ENCODE assay signal across 9 cellular contexts in the genomic region with DNA sequence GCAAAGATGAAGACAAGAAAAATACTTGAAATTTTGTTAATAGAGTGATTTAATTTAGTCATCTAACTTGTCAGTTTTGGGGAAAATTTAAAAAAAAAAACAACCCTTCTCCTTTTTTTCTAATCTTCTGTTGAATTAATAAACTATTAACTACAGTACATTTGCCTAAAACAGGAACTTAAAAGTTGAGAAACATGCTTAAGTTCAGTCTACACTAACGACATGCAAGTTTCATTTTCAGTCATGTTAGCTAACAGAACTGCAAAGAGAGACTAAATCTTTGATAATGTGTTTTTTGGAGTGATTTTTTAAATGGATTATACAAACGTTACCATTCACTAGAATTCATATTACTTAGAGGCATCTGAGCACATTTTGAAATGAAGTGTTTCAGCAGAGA.
DNase-seq lines count a peak whose midpoint lies in the region; ATAC-seq and TF ChIP-seq lines count a peak whose summit lies in the region.
"Had no signal": no experiment of that assay in that cellular context is flagged by ENCODE, and none has a peak within 500 bp of the region (broad histone marks: within the 10 kb centered on the region; RNA-seq: fewer than 3 reads in every experiment).

No MANE protein-coding gene starts in this region.

- H3K27ac ChIP-seq in skin epidermis (peak overlapping the region in 17 of 21 experiments; percentile 20 to 89 (median 68)), hepatocyte (no peak overlapping the region), WERI-Rb-1 (no peak overlapping the region)
- H3K27ac ChIP-seq: BLaER1 had no signal

- no peaks in the 10 kb centered on the region for H3K27me3 Mint-ChIP-seq in activated T-cell treated with anti-CD3 and anti-CD28 coated beads, Interleukin-2, amount 50 U/mL, for 24 hours
- H3K27me3 Mint-ChIP-seq in activated CD8-positive, alpha-beta T cell treated with anti-CD3 and anti-CD28 coated beads for 36 hours, result no peaks in the 10 kb centered on the region

- TF ChIP-seq CTCF in activated CD8-positive, alpha-beta T cell treated with anti-CD3 and anti-CD28 coated beads for 36 hours (IDR thresholded peaks at IDR 0.05), result no peak
- TF ChIP-seq CTCF in hepatocyte (IDR thresholded peaks at IDR 0.05; ENCODE audit: poor library complexity) (no peak), WERI-Rb-1 (IDR thresholded peaks at IDR 0.05; ENCODE audit: low read depth, low read length) (no peak)

- H3K4me2 ChIP-seq in hepatocyte, result no peak overlapping the region
- H3K4me2 ChIP-seq: BLaER1 had no signal

- peak; percentile 52 for ATAC-seq in HG03135 (IDR thresholded peaks at IDR 0.05; ENCODE audit: unreplicated experiment)
- ATAC-seq in activated CD8-positive, alpha-beta T cell treated with anti-CD3 and anti-CD28 coated beads for 36 hours, result no peak

- no peaks in the 10 kb centered on the region for H3K9me3 Mint-ChIP-seq in activated T-cell treated with anti-CD3 and anti-CD28 coated beads, Interleukin-2, amount 50 U/mL, for 24 hours
- no peaks in the 10 kb centered on the region for H3K9me3 Mint-ChIP-seq in activated CD8-positive, alpha-beta T cell treated with anti-CD3 and anti-CD28 coated beads for 36 hours

- peak overlapping the region in 2 of 7 experiments; percentile 5 to 12 for H3K4me3 ChIP-seq in skin epidermis
- H3K4me3 ChIP-seq in hepatocyte, result no peak overlapping the region
- no peak overlapping the region for H3K4me3 ChIP-seq in WERI-Rb-1 (ENCODE audit: low read depth, low read length)
- H3K4me3 ChIP-seq: BLaER1 had no signal

- intact Hi-C loops in activated CD8-positive, alpha-beta T cell treated with anti-CD3 and anti-CD28 coated beads for 36 hours (cut with micrococcal nuclease), result loop anchor here (2.0 to 5.0 kb wide), 2 partner anchors 61 to 72 kb away; partner anchors contain the start of gene MBNL1

- 87% methylated on average over 2 of the region's 2 CpGs for WGBS in hepatocyte (ENCODE audit: low lambda C conversion rate, missing lambda C conversion rate)

- no peaks in the 10 kb centered on the region for H3K36me3 Mint-ChIP-seq in activated T-cell treated with anti-CD3 and anti-CD28 coated beads, Interleukin-2, amount 50 U/mL, for 24 hours (ENCODE audit: low read depth)
- peaks cover 5% of the 10 kb centered on the region for H3K36me3 Mint-ChIP-seq in activated CD8-positive, alpha-beta T cell treated with anti-CD3 and anti-CD28 coated beads for 36 hours (ENCODE audit: low read depth)

- H3K4me1 Mint-ChIP-seq in activated T-cell treated with anti-CD3 and anti-CD28 coated beads, Interleukin-2, amount 50 U/mL, for 24 hours (ENCODE audit: low read depth), result peaks cover 81% of the 10 kb centered on the region
- peaks cover 71% of the 10 kb centered on the region for H3K4me1 Mint-ChIP-seq in activated CD8-positive, alpha-beta T cell treated with anti-CD3 and anti-CD28 coated beads for 36 hours (ENCODE audit: low read depth)

- H3K4me1 ChIP-seq in hepatocyte (ENCODE audit: insufficient read depth), result no peaks in the 10 kb centered on the region
- H3K4me1 ChIP-seq: BLaER1 had no signal

- peak overlapping the region; percentile 94 for H3K27ac Mint-ChIP-seq in activated T-cell treated with anti-CD3 and anti-CD28 coated beads, Interleukin-2, amount 50 U/mL, for 24 hours
- H3K27ac Mint-ChIP-seq in activated CD8-positive, alpha-beta T cell treated with anti-CD3 and anti-CD28 coated beads for 36 hours, result peak overlapping the region; percentile 96

- H3K4me3 Mint-ChIP-seq in activated T-cell treated with anti-CD3 and anti-CD28 coated beads, Interleukin-2, amount 50 U/mL, for 24 hours, result peak overlapping the region; percentile 82
- H3K4me3 Mint-ChIP-seq in activated CD8-positive, alpha-beta T cell treated with anti-CD3 and anti-CD28 coated beads for 36 hours, result peak overlapping the region; percentile 74

- no peaks in the 10 kb centered on the region for H3K79me2 ChIP-seq in hepatocyte

- H3K9me2 ChIP-seq in hepatocyte (replicated peaks; ENCODE audit: insufficient read depth), result no peaks in the 10 kb centered on the region

- H3K9me3 ChIP-seq in hepatocyte (ENCODE audit: low read depth) (no peaks in the 10 kb centered on the region), WERI-Rb-1 (ENCODE audit: severe bottlenecking) (no peaks in the 10 kb centered on the region)
- H3K9me3 ChIP-seq: BLaER1 had no signal

- H3K36me3 ChIP-seq in hepatocyte (replicated peaks; ENCODE audit: insufficient read depth, low read depth), result no peaks in the 10 kb centered on the region
- no peaks in the 10 kb centered on the region for H3K36me3 ChIP-seq in WERI-Rb-1
- H3K36me3 ChIP-seq: BLaER1 had no signal

- POLR2A ChIA-PET in activated CD8-positive, alpha-beta T cell treated with anti-CD3 and anti-CD28 coated beads for 36 hours (lab: Charles Lee), result interaction anchor here (4.9 to 10.4 kb wide), 2 partner anchors 48 to 72 kb away, joined by 39 to 89 read pairs; partner anchors contain the start of gene MBNL1

- DNase-seq in activated T-cell treated with anti-CD3 and anti-CD28 coated beads, Interleukin-2, amount 50 U/mL, for 24 hours, result no peak
- DNase-seq in activated T-cell treated with anti-CD3 and anti-CD28 coated beads, Interleukin-2, amount 50 U/mL, for 1 hour, result no peak
- DNase-seq in activated CD8-positive, alpha-beta T cell treated with anti-CD3 and anti-CD28 coated beads for 36 hours, result no peak
- no peak for DNase-seq in hepatocyte (ENCODE audit: low spot score)
- DNase-seq in stimulated activated CD4-positive, alpha-beta T cell treated with anti-CD3 and anti-CD28 coated beads, Interleukin-4, amount 100 ng/mL, for 4 hours, result no peak
- no peak for DNase-seq in WERI-Rb-1

- no peak overlapping the region for H2AFZ ChIP-seq in hepatocyte

- H3K27me3 ChIP-seq in hepatocyte (no peaks in the 10 kb centered on the region), WERI-Rb-1 (ENCODE audit: insufficient read depth, low read depth, severe bottlenecking) (peaks cover 31% of the 10 kb centered on the region)

- no peaks in the 10 kb centered on the region for H4K20me1 ChIP-seq in hepatocyte (ENCODE audit: insufficient read depth, poor library complexity, severe bottlenecking)

- CTCF ChIA-PET in activated CD8-positive, alpha-beta T cell treated with anti-CD3 and anti-CD28 coated beads for 36 hours (lab: Charles Lee), result no interaction called here

Comparison
In these comparisons a context has a peak if more than half of its experiments do, and no peak if none do; other contexts are left out.
1. H3K27ac ChIP-seq: peak in skin epidermis (17 of 21); none in hepatocyte (single experiment) and WERI-Rb-1 (single experiment).